ENCODE assay signal across 1 cellular context in genomic region chr6:87155272-87155919, GRCh38.
TF ChIP-seq lines count a peak whose summit lies in the region.

ZNF292 (plus strand) TSS chr6:87155565; CDS start chr6:87155592, 27 bp downstream.

TF ChIP-seq in K562, 482 proteins besides CTCF, POLR2A, EP300 and RAD21 (continued from another document and continues in another):
- TF ChIP-seq, protein P1, sequence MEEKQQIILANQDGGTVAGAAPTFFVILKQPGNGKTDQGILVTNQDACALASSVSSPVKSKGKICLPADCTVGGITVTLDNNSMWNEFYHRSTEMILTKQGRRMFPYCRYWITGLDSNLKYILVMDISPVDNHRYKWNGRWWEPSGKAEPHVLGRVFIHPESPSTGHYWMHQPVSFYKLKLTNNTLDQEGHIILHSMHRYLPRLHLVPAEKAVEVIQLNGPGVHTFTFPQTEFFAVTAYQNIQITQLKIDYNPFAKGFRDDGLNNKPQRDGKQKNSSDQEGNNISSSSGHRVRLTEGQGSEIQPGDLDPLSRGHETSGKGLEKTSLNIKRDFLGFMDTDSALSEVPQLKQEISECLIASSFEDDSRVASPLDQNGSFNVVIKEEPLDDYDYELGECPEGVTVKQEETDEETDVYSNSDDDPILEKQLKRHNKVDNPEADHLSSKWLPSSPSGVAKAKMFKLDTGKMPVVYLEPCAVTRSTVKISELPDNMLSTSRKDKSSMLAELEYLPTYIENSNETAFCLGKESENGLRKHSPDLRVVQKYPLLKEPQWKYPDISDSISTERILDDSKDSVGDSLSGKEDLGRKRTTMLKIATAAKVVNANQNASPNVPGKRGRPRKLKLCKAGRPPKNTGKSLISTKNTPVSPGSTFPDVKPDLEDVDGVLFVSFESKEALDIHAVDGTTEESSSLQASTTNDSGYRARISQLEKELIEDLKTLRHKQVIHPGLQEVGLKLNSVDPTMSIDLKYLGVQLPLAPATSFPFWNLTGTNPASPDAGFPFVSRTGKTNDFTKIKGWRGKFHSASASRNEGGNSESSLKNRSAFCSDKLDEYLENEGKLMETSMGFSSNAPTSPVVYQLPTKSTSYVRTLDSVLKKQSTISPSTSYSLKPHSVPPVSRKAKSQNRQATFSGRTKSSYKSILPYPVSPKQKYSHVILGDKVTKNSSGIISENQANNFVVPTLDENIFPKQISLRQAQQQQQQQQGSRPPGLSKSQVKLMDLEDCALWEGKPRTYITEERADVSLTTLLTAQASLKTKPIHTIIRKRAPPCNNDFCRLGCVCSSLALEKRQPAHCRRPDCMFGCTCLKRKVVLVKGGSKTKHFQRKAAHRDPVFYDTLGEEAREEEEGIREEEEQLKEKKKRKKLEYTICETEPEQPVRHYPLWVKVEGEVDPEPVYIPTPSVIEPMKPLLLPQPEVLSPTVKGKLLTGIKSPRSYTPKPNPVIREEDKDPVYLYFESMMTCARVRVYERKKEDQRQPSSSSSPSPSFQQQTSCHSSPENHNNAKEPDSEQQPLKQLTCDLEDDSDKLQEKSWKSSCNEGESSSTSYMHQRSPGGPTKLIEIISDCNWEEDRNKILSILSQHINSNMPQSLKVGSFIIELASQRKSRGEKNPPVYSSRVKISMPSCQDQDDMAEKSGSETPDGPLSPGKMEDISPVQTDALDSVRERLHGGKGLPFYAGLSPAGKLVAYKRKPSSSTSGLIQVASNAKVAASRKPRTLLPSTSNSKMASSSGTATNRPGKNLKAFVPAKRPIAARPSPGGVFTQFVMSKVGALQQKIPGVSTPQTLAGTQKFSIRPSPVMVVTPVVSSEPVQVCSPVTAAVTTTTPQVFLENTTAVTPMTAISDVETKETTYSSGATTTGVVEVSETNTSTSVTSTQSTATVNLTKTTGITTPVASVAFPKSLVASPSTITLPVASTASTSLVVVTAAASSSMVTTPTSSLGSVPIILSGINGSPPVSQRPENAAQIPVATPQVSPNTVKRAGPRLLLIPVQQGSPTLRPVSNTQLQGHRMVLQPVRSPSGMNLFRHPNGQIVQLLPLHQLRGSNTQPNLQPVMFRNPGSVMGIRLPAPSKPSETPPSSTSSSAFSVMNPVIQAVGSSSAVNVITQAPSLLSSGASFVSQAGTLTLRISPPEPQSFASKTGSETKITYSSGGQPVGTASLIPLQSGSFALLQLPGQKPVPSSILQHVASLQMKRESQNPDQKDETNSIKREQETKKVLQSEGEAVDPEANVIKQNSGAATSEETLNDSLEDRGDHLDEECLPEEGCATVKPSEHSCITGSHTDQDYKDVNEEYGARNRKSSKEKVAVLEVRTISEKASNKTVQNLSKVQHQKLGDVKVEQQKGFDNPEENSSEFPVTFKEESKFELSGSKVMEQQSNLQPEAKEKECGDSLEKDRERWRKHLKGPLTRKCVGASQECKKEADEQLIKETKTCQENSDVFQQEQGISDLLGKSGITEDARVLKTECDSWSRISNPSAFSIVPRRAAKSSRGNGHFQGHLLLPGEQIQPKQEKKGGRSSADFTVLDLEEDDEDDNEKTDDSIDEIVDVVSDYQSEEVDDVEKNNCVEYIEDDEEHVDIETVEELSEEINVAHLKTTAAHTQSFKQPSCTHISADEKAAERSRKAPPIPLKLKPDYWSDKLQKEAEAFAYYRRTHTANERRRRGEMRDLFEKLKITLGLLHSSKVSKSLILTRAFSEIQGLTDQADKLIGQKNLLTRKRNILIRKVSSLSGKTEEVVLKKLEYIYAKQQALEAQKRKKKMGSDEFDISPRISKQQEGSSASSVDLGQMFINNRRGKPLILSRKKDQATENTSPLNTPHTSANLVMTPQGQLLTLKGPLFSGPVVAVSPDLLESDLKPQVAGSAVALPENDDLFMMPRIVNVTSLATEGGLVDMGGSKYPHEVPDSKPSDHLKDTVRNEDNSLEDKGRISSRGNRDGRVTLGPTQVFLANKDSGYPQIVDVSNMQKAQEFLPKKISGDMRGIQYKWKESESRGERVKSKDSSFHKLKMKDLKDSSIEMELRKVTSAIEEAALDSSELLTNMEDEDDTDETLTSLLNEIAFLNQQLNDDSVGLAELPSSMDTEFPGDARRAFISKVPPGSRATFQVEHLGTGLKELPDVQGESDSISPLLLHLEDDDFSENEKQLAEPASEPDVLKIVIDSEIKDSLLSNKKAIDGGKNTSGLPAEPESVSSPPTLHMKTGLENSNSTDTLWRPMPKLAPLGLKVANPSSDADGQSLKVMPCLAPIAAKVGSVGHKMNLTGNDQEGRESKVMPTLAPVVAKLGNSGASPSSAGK (IDR thresholded peaks at IDR 0.05), result peak; percentile 100
- TF ChIP-seq CBFB (CRISPR knock-in tag; IDR thresholded peaks at IDR 0.05) (no peak), ZNF274 (IDR thresholded peaks at IDR 0.05; ENCODE audit: borderline replicate concordance, low read depth, low read length) (no peak), ETV6 (IDR thresholded peaks at IDR 0.05; ENCODE audit: borderline replicate concordance in 1 of 2, low read depth in 2 of 2, low read length in 1 of 2) (no peak), ETV6 (CRISPR knock-in tag; IDR thresholded peaks at IDR 0.05; ENCODE audit: borderline replicate concordance) (peak; percentile 82; the same call in 1 of the 2 replicates), ARID3A (IDR thresholded peaks at IDR 0.05; ENCODE audit: borderline replicate concordance, low read depth, low read length) (no peak), RBFOX2 (IDR thresholded peaks at IDR 0.05; ENCODE audit: low read depth, low read length) (peak; percentile 92), NFYB (IDR thresholded peaks at IDR 0.05; ENCODE audit: extremely low read depth, insufficient read length) (no peak), ZNF589 (CRISPR knock-in tag; IDR thresholded peaks at IDR 0.05; ENCODE audit: low read depth) (peak; percentile 81; the same call in 1 of the 2 replicates), PML (IDR thresholded peaks at IDR 0.05; ENCODE audit: low read length) (no peak), HSF4 (CRISPR knock-in tag; IDR thresholded peaks at IDR 0.05; ENCODE audit: borderline replicate concordance) (no peak), YY1 (IDR thresholded peaks at IDR 0.05; ENCODE audit: borderline replicate concordance in 1 of 3, control insufficient read depth in 1 of 3, extremely low read depth in 1 of 3, insufficient read depth in 3 of 3, insufficient read length in 1 of 3, insufficient replicate concordance in 2 of 3, low read depth in 1 of 3, low read length in 2 of 3) (peak; percentile 78 to 94 (median 87)), STAT5B (CRISPR knock-in tag; IDR thresholded peaks at IDR 0.05) (no peak), TCFL5 (CRISPR knock-in tag; conservative IDR thresholded peaks at IDR 0.05) (0 out of 2 replicates have a peak, but pooled peaks have one; percentile 20), RB1 (IDR thresholded peaks at IDR 0.05; ENCODE audit: low read depth) (peak; percentile 52), HMGN3 (IDR thresholded peaks at IDR 0.05; ENCODE audit: borderline replicate concordance, extremely low read depth, insufficient read length, low read depth, low read length) (peak; percentile 64), GTF2F1 (IDR thresholded peaks at IDR 0.05; ENCODE audit: low read depth, low read length) (no peak), PRPF4 (IDR thresholded peaks at IDR 0.05; ENCODE audit: insufficient read depth, low read depth, low read length, poor library complexity, severe bottlenecking) (no peak), FOXA3 (CRISPR knock-in tag; conservative IDR thresholded peaks at IDR 0.05 in 1 of 2, IDR thresholded peaks at IDR 0.05 in 1 of 2) (peak in 1 of 2 experiments; percentile 65; a peak in 1 of 4 replicates), ZNF324 (CRISPR knock-in tag; IDR thresholded peaks at IDR 0.05) (peak; percentile 40; the same call in 1 of the 2 replicates), NR3C1 (CRISPR knock-in tag; IDR thresholded peaks at IDR 0.05) (peak; percentile 54), ZNF830 (CRISPR knock-in tag; IDR thresholded peaks at IDR 0.05) (no peak; the same call in 1 of the 2 replicates), YBX1 (IDR thresholded peaks at IDR 0.05) (no peak), FIP1L1 (IDR thresholded peaks at IDR 0.05; ENCODE audit: low read depth, low read length, poor library complexity, severe bottlenecking) (peak; percentile 88), TEAD2 (tag; IDR thresholded peaks at IDR 0.05) (no peak), ASH1L (IDR thresholded peaks at IDR 0.05; ENCODE audit: borderline replicate concordance, low read depth, partially characterized antibody) (peak; percentile 70), TAF15 (IDR thresholded peaks at IDR 0.05; ENCODE audit: low read depth, low read length) (no peak), CHAMP1 (IDR thresholded peaks at IDR 0.05) (peak; percentile 90), ZNF224 (CRISPR knock-in tag; IDR thresholded peaks at IDR 0.05) (peak; percentile 85; the same call in 1 of the 2 replicates), HDAC1 (IDR thresholded peaks at IDR 0.05) (peak in 1 of 2 experiments; percentile 92; a peak in 2 of 4 replicates), EHMT2 (IDR thresholded peaks at IDR 0.05) (no peak), ZNF41 (CRISPR knock-in tag; conservative IDR thresholded peaks at IDR 0.05) (no peak; the same call in 1 of the 2 replicates), TAF7 (tag; IDR thresholded peaks at IDR 0.05) (peak; percentile 74), CEBPZ (IDR thresholded peaks at IDR 0.05; ENCODE audit: borderline replicate concordance, low read depth, low read length) (no peak)
- TF ChIP-seq, protein P2, sequence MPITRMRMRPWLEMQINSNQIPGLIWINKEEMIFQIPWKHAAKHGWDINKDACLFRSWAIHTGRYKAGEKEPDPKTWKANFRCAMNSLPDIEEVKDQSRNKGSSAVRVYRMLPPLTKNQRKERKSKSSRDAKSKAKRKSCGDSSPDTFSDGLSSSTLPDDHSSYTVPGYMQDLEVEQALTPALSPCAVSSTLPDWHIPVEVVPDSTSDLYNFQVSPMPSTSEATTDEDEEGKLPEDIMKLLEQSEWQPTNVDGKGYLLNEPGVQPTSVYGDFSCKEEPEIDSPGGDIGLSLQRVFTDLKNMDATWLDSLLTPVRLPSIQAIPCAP (CRISPR knock-in tag; IDR thresholded peaks at IDR 0.05; ENCODE audit: borderline replicate concordance), result peak; percentile 69; the same call in 1 of the 2 replicates
- TF ChIP-seq, protein P3, sequence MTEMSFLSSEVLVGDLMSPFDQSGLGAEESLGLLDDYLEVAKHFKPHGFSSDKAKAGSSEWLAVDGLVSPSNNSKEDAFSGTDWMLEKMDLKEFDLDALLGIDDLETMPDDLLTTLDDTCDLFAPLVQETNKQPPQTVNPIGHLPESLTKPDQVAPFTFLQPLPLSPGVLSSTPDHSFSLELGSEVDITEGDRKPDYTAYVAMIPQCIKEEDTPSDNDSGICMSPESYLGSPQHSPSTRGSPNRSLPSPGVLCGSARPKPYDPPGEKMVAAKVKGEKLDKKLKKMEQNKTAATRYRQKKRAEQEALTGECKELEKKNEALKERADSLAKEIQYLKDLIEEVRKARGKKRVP (CRISPR knock-in tag; IDR thresholded peaks at IDR 0.05), result 0 out of 2 replicates have a peak, but pooled peaks have one; percentile 5
- TF ChIP-seq, protein P4, sequence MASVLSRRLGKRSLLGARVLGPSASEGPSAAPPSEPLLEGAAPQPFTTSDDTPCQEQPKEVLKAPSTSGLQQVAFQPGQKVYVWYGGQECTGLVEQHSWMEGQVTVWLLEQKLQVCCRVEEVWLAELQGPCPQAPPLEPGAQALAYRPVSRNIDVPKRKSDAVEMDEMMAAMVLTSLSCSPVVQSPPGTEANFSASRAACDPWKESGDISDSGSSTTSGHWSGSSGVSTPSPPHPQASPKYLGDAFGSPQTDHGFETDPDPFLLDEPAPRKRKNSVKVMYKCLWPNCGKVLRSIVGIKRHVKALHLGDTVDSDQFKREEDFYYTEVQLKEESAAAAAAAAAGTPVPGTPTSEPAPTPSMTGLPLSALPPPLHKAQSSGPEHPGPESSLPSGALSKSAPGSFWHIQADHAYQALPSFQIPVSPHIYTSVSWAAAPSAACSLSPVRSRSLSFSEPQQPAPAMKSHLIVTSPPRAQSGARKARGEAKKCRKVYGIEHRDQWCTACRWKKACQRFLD (CRISPR knock-in tag; IDR thresholded peaks at IDR 0.05), result no peak
